8 cellular contexts compared by ENCODE assay signal in genomic region chr3:128725932-128726690, GRCh38. TPM values are rescaled to one million over a fixed set of nuclear protein-coding genes. Genes with fewer than 3 reads are reported as not detected.
DNase-seq lines count a peak whose midpoint lies in the region; ATAC-seq, FAIRE-seq and TF ChIP-seq lines count a peak whose summit lies in the region.

RAB7A (plus strand) TSS chr3:128726183; CDS start chr3:128795368, 69,185 bp downstream.

- TF ChIP-seq RAD21 in HepG2 (CRISPR knock-in tag; IDR thresholded peaks at IDR 0.05), result peak; percentile 32; the same call in 1 of the 2 replicates

- peak within 1 kb of the TSS; percentile 89 for H3K9ac ChIP-seq in HepG2 (ENCODE audit: insufficient read depth, low read depth, low read length)

- H3K4me2 ChIP-seq in HepG2 (ENCODE audit: low read depth, low read length), result peak within 1 kb of the TSS; percentile 90

- H3K27ac ChIP-seq in C4-2B (peak within 1 kb of the TSS; percentile 96), HepG2 (ENCODE audit: extremely low read length, insufficient read depth, low read length) (peak within 1 kb of the TSS; percentile 84)

- TF ChIP-seq CTCF in C4-2B (conservative IDR thresholded peaks at IDR 0.05) (no peak), HepG2 (CRISPR knock-in tag; IDR thresholded peaks at IDR 0.05) (0 out of 2 replicates have a peak, but pooled peaks have one; percentile 10)

- peaks cover 0 to 5% of the 10 kb centered on the region in 2 experiments; a peak in 1 of 5 replicates for H3K27me3 ChIP-seq in HepG2 (ENCODE audit: control insufficient read depth in 1 of 2, insufficient read depth in 2 of 2, low read length in 2 of 2)

- H3K4me1 ChIP-seq in HepG2 (ENCODE audit: insufficient read depth, low read length), result peaks cover 53% of the 10 kb centered on the region

- peaks cover 49% of the 10 kb centered on the region for H3K79me2 ChIP-seq in HepG2 (ENCODE audit: insufficient read depth, low read length)

- peaks cover 44% of the 10 kb centered on the region for H4K20me1 ChIP-seq in HepG2 (ENCODE audit: insufficient read depth, low read length)

- intact Hi-C loops in HepG2 (cut with micrococcal nuclease; ENCODE audit: unreplicated experiment), result loop anchor here (5.0 kb wide), 2 partner anchors 44 to 56 kb away; no protein-coding TSS in a partner anchor

- POLR2A ChIA-PET in HepG2 (lab: Yijun Ruan, JAX), result interaction anchor here (1.5 to 2.0 kb wide), 3 partner anchors 9 to 46 kb away, joined by 4 to 15 read pairs (median 13); no protein-coding TSS in a partner anchor

- ATAC-seq in GM19395 (IDR thresholded peaks at IDR 0.05; ENCODE audit: unreplicated experiment) (peak; percentile 91), HG03565 (IDR thresholded peaks at IDR 0.05; ENCODE audit: unreplicated experiment) (peak; percentile 82), HepG2 (peak; percentile 96)

- no TSS peak for BruUV-seq in HepG2 (replicated peaks; lab: Mats Ljungman, UMichigan)

- DNase-seq in NCI-H774 (lab: John Stamatoyannopoulos, UW) (peak; percentile 96), dermis blood vessel endothelial cell (peak; percentile 99), HepG2 (ENCODE audit: low spot score) (peak; percentile 94)
- peak; percentile 96 to 97 for DNase-seq in activated CD4-positive, alpha-beta T cell treated with anti-CD3 and anti-CD28 coated beads, Interleukin-2, amount 50 U/mL, for 4 hours
- peak; percentile 97 for DNase-seq in stimulated activated CD4-positive, alpha-beta T cell treated with anti-CD3 and anti-CD28 coated beads, Interleukin-4, amount 100 ng/mL, for 1 hour

- H3K9me3 ChIP-seq in HepG2 (ENCODE audit: low read length), result no peaks in the 10 kb centered on the region

- peak within 1 kb of the TSS; percentile 83 to 93 (median 92) for H3K4me3 ChIP-seq in HepG2 (replicated peaks in 1 of 3; ENCODE audit: insufficient read depth in 1 of 3, low read depth in 2 of 3, low read length in 3 of 3)

- FAIRE-seq in HepG2 (lab: Jason Lieb, UNC), result peak; percentile 86

- TF ChIP-seq EP300 in HepG2 (IDR thresholded peaks at IDR 0.05; ENCODE audit: low read depth in 2 of 2, low read length in 2 of 2) (no peak), HepG2 (CRISPR knock-in tag; IDR thresholded peaks at IDR 0.05; ENCODE audit: borderline replicate concordance) (no peak)

- in situ Hi-C loops in HepG2 (cut with HindIII; ENCODE audit: extremely low pct_ligation_motif_present, low pct_unique_long_range_greater_than_20kb), result no loop called here

- H3K36me3 ChIP-seq in HepG2 (replicated peaks in 1 of 2; ENCODE audit: control insufficient read depth in 1 of 2, insufficient read depth in 2 of 2, low read length in 2 of 2), result no peaks in the 10 kb centered on the region; a peak in 2 of 5 replicates

- H2AFZ ChIP-seq in HepG2 (ENCODE audit: low read length), result peak within 1 kb of the TSS; percentile 93

- CTCF ChIA-PET in HepG2 (lab: Yijun Ruan, JAX; ENCODE audit: low intra/inter-chr PET ratio, low total read pairs), result no interaction called here

- TF ChIP-seq POLR2A in HepG2 (IDR thresholded peaks at IDR 0.05; ENCODE audit: insufficient read depth in 1 of 2, low read depth in 2 of 2, low read length in 2 of 2), result peak; percentile 88 to 96

- WGBS in HepG2 (ENCODE audit: low lambda C conversion rate), result 0% methylated on average over 15 of the region's 71 CpGs

TF ChIP-seq in HepG2, 621 proteins besides CTCF, POLR2A, EP300 and RAD21 (continues in another document):
- TF ChIP-seq ARNT2 (CRISPR knock-in tag; IDR thresholded peaks at IDR 0.05; ENCODE audit: low read depth), result peak; percentile 57
- TF ChIP-seq CHD4 (IDR thresholded peaks at IDR 0.05; ENCODE audit: borderline replicate concordance, low read length), result no peak
- no peak for TF ChIP-seq FOXA1 (IDR thresholded peaks at IDR 0.05)
- 0 out of 2 replicates have a peak, but pooled peaks have one; percentile 11 for TF ChIP-seq FOXA1 (CRISPR knock-in tag; IDR thresholded peaks at IDR 0.05)
- TF ChIP-seq ZNF605 (CRISPR knock-in tag; IDR thresholded peaks at IDR 0.05), result no peak
- TF ChIP-seq LCORL (IDR thresholded peaks at IDR 0.05), result 0 out of 2 replicates have a peak, but pooled peaks have one; percentile 30
- no peak; the same call in 1 of the 2 replicates for TF ChIP-seq LCORL (CRISPR knock-in tag; IDR thresholded peaks at IDR 0.05)
- TF ChIP-seq JARID2 (CRISPR knock-in tag; IDR thresholded peaks at IDR 0.05; ENCODE audit: insufficient replicate concordance), result no peak
- TF ChIP-seq AKNA (CRISPR knock-in tag; IDR thresholded peaks at IDR 0.05; ENCODE audit: borderline replicate concordance), result no peak
- TF ChIP-seq NCOA1 (CRISPR knock-in tag; IDR thresholded peaks at IDR 0.05), result no peak
- TF ChIP-seq ATAD3A (CRISPR knock-in tag; IDR thresholded peaks at IDR 0.05), result no peak
- TF ChIP-seq PCBP2 (optimal IDR thresholded peaks at IDR 0.05; ENCODE audit: low read depth, low read length, poor library complexity, severe bottlenecking), result no peak
- TF ChIP-seq HDAC2 (CRISPR knock-in tag; IDR thresholded peaks at IDR 0.05), result no peak; the same call in 1 of the 2 replicates
- peak; percentile 89 for TF ChIP-seq ZBTB26 (CRISPR knock-in tag; IDR thresholded peaks at IDR 0.05; ENCODE audit: borderline replicate concordance)
- TF ChIP-seq ZNF780A (CRISPR knock-in tag; IDR thresholded peaks at IDR 0.05), result no peak

RNA-seq across cellular contexts. Expression of gene RAB7A, which starts in this region (rescaled TPM):
- total RNA-seq in dermis blood vessel endothelial cell (30.1 and 46.5 TPM in 2 replicates), HepG2 (2016; rRNA removed; fragmentation: Illumina TruSeq; extraction: Trizol) (26.5 and 49.0 TPM in 2 replicates)
- total RNA-seq in HepG2 (2016; cell fraction: cytosol; rRNA removed; fragmentation: Illumina TruSeq; extraction: Trizol; ENCODE audit: low read depth), result 38.7 and 41.1 TPM in 2 replicates
- 28.3 and 46.8 TPM in 2 replicates for total RNA-seq in HepG2 (2016; cell fraction: insoluble cytoplasmic fraction; rRNA removed; fragmentation: Illumina TruSeq; extraction: Trizol)
- 17.9 and 21.7 TPM in 2 replicates for total RNA-seq in HepG2 (2016; cell fraction: membrane; rRNA removed; fragmentation: Illumina TruSeq; extraction: Trizol)
- total RNA-seq in HepG2 (2016; cell fraction: nucleus; rRNA removed; fragmentation: Illumina TruSeq; extraction: Trizol), result 23.4 and 24.9 TPM in 2 replicates
- polyA plus RNA-seq in HepG2 (2011; rRNA removed), result 151 and 182 TPM in 2 replicates
- polyA plus RNA-seq in HepG2 (2011; cell fraction: cytosol; rRNA removed), result 150 and 192 TPM in 2 replicates
- polyA plus RNA-seq in HepG2 (2011; cell fraction: nucleus; rRNA removed), result 22.3 and 35.1 TPM in 2 replicates
- 113 and 143 TPM in 2 replicates for polyA plus RNA-seq in HepG2 (2012)
- polyA plus RNA-seq in HepG2 (2016; cell fraction: cytosol; fragmentation: Illumina TruSeq; extraction: Trizol; ENCODE audit: low read depth), result 9.2 and 10.5 TPM in 2 replicates
- 212 and 261 TPM in 2 replicates for polyA plus RNA-seq in HepG2 (2016; cell fraction: insoluble cytoplasmic fraction; fragmentation: Illumina TruSeq; extraction: Trizol; ENCODE audit: low read depth)
- 28.1 and 31.8 TPM in 2 replicates for polyA plus RNA-seq in HepG2 (2016; cell fraction: membrane; fragmentation: Illumina TruSeq; extraction: Trizol; ENCODE audit: low read depth)
- polyA plus RNA-seq in HepG2 (2016; cell fraction: nucleus; fragmentation: Illumina TruSeq; extraction: Trizol; ENCODE audit: insufficient read depth, low read depth), result 82.8 and 96.0 TPM in 2 replicates
- polyA minus RNA-seq in HepG2 (2011; rRNA and poly(A)+ RNA removed; ENCODE audit: low replicate concordance), result 149 and 160 TPM in 2 replicates
- polyA minus RNA-seq in HepG2 (2011; cell fraction: cytosol; rRNA and poly(A)+ RNA removed), result 58.7 and 72.0 TPM in 2 replicates
- polyA minus RNA-seq in HepG2 (2011; cell fraction: nucleus; rRNA and poly(A)+ RNA removed), result 34.9 and 44.1 TPM in 2 replicates

Comparison
In these comparisons a context has a peak if more than half of its experiments do, and no peak if none do; other contexts are left out.
1. Peak in every context shown above with its lines: DNase-seq, ATAC-seq, H3K4me3 ChIP-seq and H3K27ac ChIP-seq.